Comparison of ENCODE assay signal across 27 cellular contexts in genomic region chr4:171353535-171353934, GRCh38.
"Had no signal": no experiment of that assay in that cellular context is flagged by ENCODE, and none has a peak within 500 bp of the region (broad histone marks: within the 10 kb centered on the region; RNA-seq: fewer than 3 reads in every experiment).

No MANE protein-coding gene starts in this region.

- H3K4me3 Mint-ChIP-seq: natural killer cell; nephron; neural progenitor cell; stimulated activated effector memory CD8-positive, alpha-beta T cell treated with anti-CD3 and anti-CD28 coated beads, Interleukin-12 subunit alpha, Interleukin-12 subunit beta, amount 100 ng/mL, for 72 hours; stimulated activated naive B cell treated with anti-CD40 and anti-IgM and Interleukin-4, amounts not matched to agents 10 μg/mL and 1 μg/mL and 100 μg/mL, for 72 hours; stimulated activated naive CD8-positive, alpha-beta T cell treated with anti-CD3 and anti-CD28 coated beads, Interleukin-15, Interleukin-2, amounts not matched to agents 100 ng/mL and 50 ng/mL, for 24 hours had no signal

- H3K4me3 ChIP-seq: neural progenitor cell, ovary, psoas muscle, right lobe of liver, sigmoid colon, stomach, thoracic aorta, thyroid gland, tibial nerve, upper lobe of left lung, vagina had no signal

- H3K36me3 Mint-ChIP-seq: natural killer cell; neural progenitor cell; stimulated activated effector memory CD8-positive, alpha-beta T cell treated with anti-CD3 and anti-CD28 coated beads, Interleukin-12 subunit alpha, Interleukin-12 subunit beta, amount 100 ng/mL, for 72 hours; stimulated activated naive B cell treated with anti-CD40 and anti-IgM and Interleukin-4, amounts not matched to agents 10 μg/mL and 1 μg/mL and 100 μg/mL, for 72 hours had no signal

- H3K4me1 Mint-ChIP-seq: natural killer cell; nephron; neural progenitor cell; stimulated activated effector memory CD8-positive, alpha-beta T cell treated with anti-CD3 and anti-CD28 coated beads, Interleukin-12 subunit alpha, Interleukin-12 subunit beta, amount 100 ng/mL, for 72 hours; stimulated activated naive B cell treated with anti-CD40 and anti-IgM and Interleukin-4, amounts not matched to agents 10 μg/mL and 1 μg/mL and 100 μg/mL, for 72 hours had no signal

- H3K27me3 Mint-ChIP-seq: progenitor cell of endocrine pancreas; stimulated activated naive B cell treated with anti-CD40 and anti-IgM and Interleukin-4, amounts not matched to agents 10 μg/mL and 1 μg/mL and 100 μg/mL, for 72 hours; stimulated activated naive CD8-positive, alpha-beta T cell treated with anti-CD3 and anti-CD28 coated beads, Interleukin-15, Interleukin-2, amounts not matched to agents 100 ng/mL and 50 ng/mL, for 24 hours had no signal

- H3K27ac Mint-ChIP-seq: natural killer cell; nephron; neural progenitor cell; progenitor cell of endocrine pancreas; stimulated activated effector memory CD8-positive, alpha-beta T cell treated with anti-CD3 and anti-CD28 coated beads, Interleukin-12 subunit alpha, Interleukin-12 subunit beta, amount 100 ng/mL, for 72 hours; stimulated activated naive B cell treated with anti-CD40 and anti-IgM and Interleukin-4, amounts not matched to agents 10 μg/mL and 1 μg/mL and 100 μg/mL, for 72 hours; stimulated activated naive CD8-positive, alpha-beta T cell treated with anti-CD3 and anti-CD28 coated beads, Interleukin-15, Interleukin-2, amounts not matched to agents 100 ng/mL and 50 ng/mL, for 24 hours had no signal

- H3K9me3 Mint-ChIP-seq: stimulated activated naive B cell treated with anti-CD40 and anti-IgM and Interleukin-4, amounts not matched to agents 10 μg/mL and 1 μg/mL and 100 μg/mL, for 72 hours had no signal

- DNase-seq: natural killer cell; occipital lobe; ovary; posterior cingulate gyrus; psoas muscle; right cardiac atrium; right lobe of liver; sigmoid colon; small intestine; stimulated activated CD4-positive, alpha-beta T cell treated with anti-CD3 and anti-CD28 coated beads, Interleukin-15, amount 100 ng/mL, for 24 hours; stimulated activated CD4-positive, alpha-beta T cell treated with anti-CD3 and anti-CD28 coated beads, Interleukin-2, amount 100 ng/mL, for 24 hours; stimulated activated CD4-positive, alpha-beta T cell treated with anti-CD3 and anti-CD28 coated beads, Interleukin-2, amount 100 ng/mL, for 48 hours; stimulated activated CD4-positive, alpha-beta T cell treated with anti-CD3 and anti-CD28 coated beads, Interleukin-4, amount 100 ng/mL, for 24 hours; stimulated activated naive B cell treated with anti-CD40 and anti-IgM and Interleukin-4, amounts not matched to agents 10 μg/mL and 1 μg/mL and 100 μg/mL, for 72 hours; stimulated activated naive CD4-positive, alpha-beta T cell treated with Interleukin-2 at 50 U/mL for 16 hours; stomach; thyroid gland; trophoblast cell; upper lobe of left lung had no signal
